19 cellular contexts compared by ENCODE assay signal in genomic region chr5:170553218-170553617, GRCh38. TPM values are rescaled to one million over a fixed set of nuclear protein-coding genes. Genes with fewer than 3 reads are reported as not detected.
DNase-seq lines count a peak whose midpoint lies in the region; TF ChIP-seq lines count a peak whose summit lies in the region.
"Had no signal": no experiment of that assay in that cellular context is flagged by ENCODE, and none has a peak within 500 bp of the region (broad histone marks: within the 10 kb centered on the region; RNA-seq: fewer than 3 reads in every experiment).

No MANE protein-coding gene starts in this region.

- TF ChIP-seq CTCF in uterus (IDR thresholded peaks at IDR 0.05): no peak

- H3K27ac ChIP-seq in SJCRH30: 0 out of 2 replicates have a peak overlapping the region, but pooled peaks have one; percentile 10
- peak overlapping the region; percentile 65 for H3K27ac ChIP-seq in caudate nucleus (ENCODE audit: low read depth, low read length)
- H3K27ac ChIP-seq in layer of hippocampus (ENCODE audit: low read depth, low read length): peak overlapping the region; percentile 3
- H3K27ac ChIP-seq in substantia nigra (ENCODE audit: low read depth, low read length, poor library complexity, severe bottlenecking): peak overlapping the region; percentile 14
- peak overlapping the region in 1 of 2 donors; percentile 74 for H3K27ac ChIP-seq in uterus
- H3K27ac ChIP-seq: RWPE1 had no signal

- DNase-seq in SJCRH30 (no peak), caudate nucleus (lab: John Stamatoyannopoulos, UW) (no peak), substantia nigra (lab: John Stamatoyannopoulos, UW) (no peak), SHP77 (lab: John Stamatoyannopoulos, UW) (no peak), NCI-H345 treated with DMSO at 0.1 percent for 48 hours (lab: John Stamatoyannopoulos, UW; ENCODE audit: unreplicated experiment) (no peak), uterus (no peak)
- DNase-seq: CD8-positive, alpha-beta T cell; DND-41; NCI-H1092 treated with DMSO at 0.1 percent for 48 hours; NCI-H1436 treated with DMSO at 0.1 percent for 48 hours; NCI-H1930; NCI-H2227 treated with DMSO at 0.1 percent for 48 hours; NCI-H524; NCI-H774; NK-92 treated with Interleukin-12 subunit alpha and Interleukin-12 subunit beta, amount 100 ng/mL, for 24 hours; SIG-M5 had no signal

- H3K4me1 ChIP-seq in SJCRH30 (peaks cover 24% of the 10 kb centered on the region), uterus (peaks cover 0 to 8% of the 10 kb centered on the region in 2 donors)

- H3K4me3 ChIP-seq in SJCRH30: no peak overlapping the region
- no peak overlapping the region for H3K4me3 ChIP-seq in uterus
- H3K4me3 ChIP-seq: GM12878 had no signal

- no peak for TF ChIP-seq POLR2A in uterus (IDR thresholded peaks at IDR 0.05)

- intact Hi-C loops in uterus (cut with DNase I; ENCODE audit: low total_unique reads): no loop called here

- H3K36me3 ChIP-seq in SJCRH30 (no peaks in the 10 kb centered on the region), uterus (no peaks in the 10 kb centered on the region)

- H3K9me3 ChIP-seq in SJCRH30 (replicated peaks) (no peaks in the 10 kb centered on the region), uterus (no peaks in the 10 kb centered on the region)

- H3K27me3 ChIP-seq in SJCRH30 (no peaks in the 10 kb centered on the region), layer of hippocampus (ENCODE audit: control insufficient read depth, insufficient read depth, low read length) (no peaks in the 10 kb centered on the region), uterus (no peaks in the 10 kb centered on the region)

RNA-seq across cellular contexts. Expression of gene KCNIP1, which starts 49.4 kb away (rescaled TPM):
- total RNA-seq in SJCRH30 (2014; rRNA removed; shearing (Covaris generic)): 0.81 and 1.4 TPM in 2 replicates
- 1 to 10 TPM; 1.3 to 7.0 (median 3.9) TPM for total RNA-seq in uterus
- total RNA-seq: CD8-positive, alpha-beta T cell; GM12878 had no signal
